In the genomic region with DNA sequence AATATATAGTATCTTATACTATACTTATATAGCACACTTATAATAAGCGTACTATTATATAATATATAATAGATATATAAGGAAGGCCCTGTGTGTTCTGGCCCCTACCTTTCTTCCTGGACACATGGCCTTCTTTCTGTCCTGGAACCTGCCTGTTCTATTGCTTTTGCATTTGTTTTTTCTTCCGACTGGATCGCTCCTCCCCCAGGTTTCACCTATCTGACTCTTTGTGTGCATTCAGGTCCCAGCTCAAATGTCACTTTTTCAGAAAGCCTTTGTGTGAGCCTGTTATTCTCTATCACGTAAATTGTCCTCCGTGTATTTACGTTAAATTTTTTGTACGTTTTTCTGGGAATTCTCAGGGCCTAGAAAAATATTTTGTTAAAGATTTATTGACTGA, we compare ENCODE assay signal across 7 cellular contexts. TPM values are rescaled to one million over a fixed set of nuclear protein-coding genes. Genes with fewer than 3 reads are reported as not detected.
A peak's percentile ranks its signal among the peaks of the same experiment; 100 is the strongest.
DNase-seq lines count a peak whose midpoint lies in the region; ATAC-seq and TF ChIP-seq lines count a peak whose summit lies in the region.

No MANE protein-coding gene starts in this region.

- ATAC-seq in foreskin keratinocyte (no peak), HG03097 (IDR thresholded peaks at IDR 0.05; ENCODE audit: low FRiP score, unreplicated experiment) (no peak), GM21367 (IDR thresholded peaks at IDR 0.05; ENCODE audit: unreplicated experiment) (no peak)

- peak overlapping the region; percentile 67 for H3K9ac ChIP-seq in smooth muscle cell (ENCODE audit: low read depth)

- H3K27me3 ChIP-seq in HL-60 (ENCODE audit: insufficient read depth, poor library complexity, severe bottlenecking) (no peaks in the 10 kb centered on the region), SJSA1 (replicated peaks) (no peaks in the 10 kb centered on the region), foreskin keratinocyte (no peaks in the 10 kb centered on the region), smooth muscle cell (ENCODE audit: low read depth) (no peaks in the 10 kb centered on the region)

- WGBS in smooth muscle cell (ENCODE audit: low lambda C conversion rate) = 41% methylated on average over 7 of the region's 7 CpGs

- H4K20me1 ChIP-seq in smooth muscle cell (ENCODE audit: low read depth) = peaks cover 16% of the 10 kb centered on the region

- H3K9me3 ChIP-seq in SJSA1 (replicated peaks) = no peaks in the 10 kb centered on the region
- H3K9me3 ChIP-seq in smooth muscle cell (replicated peaks; ENCODE audit: low read depth) = no peaks in the 10 kb centered on the region

- TF ChIP-seq CTCF in HL-60 (IDR thresholded peaks at IDR 0.05; ENCODE audit: insufficient read depth, low read length) (no peak), foreskin keratinocyte (conservative IDR thresholded peaks at IDR 0.05) (no peak), smooth muscle cell (IDR thresholded peaks at IDR 0.05; ENCODE audit: borderline replicate concordance, insufficient read depth, poor library complexity, severe bottlenecking) (no peak)

- peaks cover 23% of the 10 kb centered on the region for H3K36me3 ChIP-seq in SJSA1
- no peaks in the 10 kb centered on the region for H3K36me3 ChIP-seq in smooth muscle cell (ENCODE audit: low read depth)

- H3K4me3 ChIP-seq in HL-60 (replicated peaks; ENCODE audit: insufficient read depth, low read length) (no peak overlapping the region; the same call in 1 of the 2 replicates), SJSA1 (peak overlapping the region; percentile 93), smooth muscle cell (peak overlapping the region; percentile 96)

- peaks cover 28% of the 10 kb centered on the region for H3F3A ChIP-seq in smooth muscle cell (ENCODE audit: low read depth)

- H3K27ac ChIP-seq in HL-60 (replicated peaks) (peak overlapping the region; percentile 98), SJSA1 (peak overlapping the region; percentile 34), foreskin keratinocyte (peak overlapping the region; percentile 16), smooth muscle cell (ENCODE audit: low read depth) (peak overlapping the region; percentile 95)

- peak overlapping the region; percentile 73 for H2AFZ ChIP-seq in smooth muscle cell (ENCODE audit: low read depth)

- H3K79me2 ChIP-seq in smooth muscle cell (ENCODE audit: low read depth) = peaks cover 15% of the 10 kb centered on the region

- no peak for DNase-seq in HL-60 (ENCODE audit: low read depth in 1 of 2, low spot score in 1 of 2)
- DNase-seq in SJSA1 (ENCODE audit: low read depth in 1 of 2, low spot score in 2 of 2) = no peak
- no peak for DNase-seq in foreskin keratinocyte
- DNase-seq in smooth muscle cell (lab: John Stamatoyannopoulos, UW; ENCODE audit: unreplicated experiment) = no peak
- DNase-seq in activated CD8-positive, alpha-beta memory T cell treated with anti-CD3 and anti-CD28 coated beads, Interleukin-2, amount 50 U/mL, for 4 hours = no peak

- H3K4me2 ChIP-seq in smooth muscle cell = peak overlapping the region; percentile 100

- H3K4me1 ChIP-seq in SJSA1 (replicated peaks) (peaks cover 24% of the 10 kb centered on the region), foreskin keratinocyte (peaks cover 4% of the 10 kb centered on the region), smooth muscle cell (ENCODE audit: low read depth) (peaks cover 6% of the 10 kb centered on the region)

RNA-seq across cellular contexts. Expression of gene TRIM8, which starts 2.9 kb away (rescaled TPM):
- total RNA-seq in SJSA1 (2014; rRNA removed; shearing (Covaris generic)) = 77.2 and 93.3 TPM in 2 replicates
- total RNA-seq in foreskin keratinocyte (57.9 and 65.4 TPM in 2 replicates), smooth muscle cell (64.1 and 78.8 TPM in 2 replicates)
- polyA plus RNA-seq in foreskin keratinocyte (59.3 and 62.8 TPM in 2 replicates), smooth muscle cell (77.8 and 78.0 TPM in 2 replicates)

Comparison
In these comparisons a context has a peak if more than half of its experiments do, and no peak if none do; other contexts are left out.
1. H3K27ac ChIP-seq: peak in every context shown above with its lines; median percentile 98 in HL-60; 95 in smooth muscle cell; 34 in SJSA1; 16 in foreskin keratinocyte.